Comparison of ENCODE assay signal across 10 cellular contexts in genomic region chr9:123998970-123999621, GRCh38. TPM values are rescaled to one million over a fixed set of nuclear protein-coding genes. Genes with fewer than 3 reads are reported as not detected.
A peak's percentile ranks its signal among the peaks of the same experiment; 100 is the strongest.
DNase-seq lines count a peak whose midpoint lies in the region; ATAC-seq, FAIRE-seq and TF ChIP-seq lines count a peak whose summit lies in the region.
"Had no signal": no experiment of that assay in that cellular context is flagged by ENCODE, and none has a peak within 500 bp of the region (broad histone marks: within the 10 kb centered on the region; RNA-seq: fewer than 3 reads in every experiment).

No MANE protein-coding gene starts in this region.

- DNase-seq in AG09309 (ENCODE audit: low read depth): no peak
- no peak for DNase-seq in GM12892 (ENCODE audit: insufficient read length)
- no peak for DNase-seq in activated T-helper 1 cell treated with anti-CD3 and anti-CD28 coated beads, Interleukin-12 subunit alpha, Interleukin-12 subunit beta, Interleukin-2, Interleukin-4 antibody, amounts not matched to agents 30 ng/mL and 10 ng/mL and 1 ng/mL, durations not matched to agents 14 hours and 24 hours and 36 hours (ENCODE audit: low spot score)
- DNase-seq in omental fat pad (ENCODE audit: low spot score): no peak
- no peak for DNase-seq in hypothalamus (lab: John Stamatoyannopoulos, UW)
- no peak for DNase-seq in OCI-M2 (lab: John Stamatoyannopoulos, UW; ENCODE audit: unreplicated experiment)
- DNase-seq in 8988T: no peak

- TF ChIP-seq POLR2A in GM12892 (IDR thresholded peaks at IDR 0.05; ENCODE audit: low read depth, low read length): no peak

- no peaks in the 10 kb centered on the region for H3K36me3 ChIP-seq in muscle layer of colon (ENCODE audit: insufficient read depth, low read length)
- H3K36me3 ChIP-seq: neutrophil had no signal

- intact Hi-C loops in activated T-helper 1 cell treated with anti-CD3 and anti-CD28 coated beads, Interleukin-12 subunit alpha, Interleukin-12 subunit beta, Interleukin-2, Interleukin-4 antibody, amounts not matched to agents 30 ng/mL and 10 ng/mL and 1 ng/mL, durations not matched to agents 14 hours and 24 hours and 36 hours (cut with micrococcal nuclease): no loop called here

- no peak overlapping the region for H3K9ac ChIP-seq in muscle layer of colon (ENCODE audit: low read length)

- H3K9me3 ChIP-seq in muscle layer of colon (ENCODE audit: low read length): no peaks in the 10 kb centered on the region
- H3K9me3 ChIP-seq: neutrophil had no signal

- FAIRE-seq in GM12892 (lab: Jason Lieb, UNC): peak; percentile 9

- H3K9me3 Mint-ChIP-seq in activated T-helper 1 cell treated with anti-CD3 and anti-CD28 coated beads, Interleukin-12 subunit alpha, Interleukin-12 subunit beta, Interleukin-2, Interleukin-4 antibody, amounts not matched to agents 30 ng/mL and 10 ng/mL and 1 ng/mL, durations not matched to agents 14 hours and 24 hours and 36 hours: no peaks in the 10 kb centered on the region
- H3K9me3 Mint-ChIP-seq: activated naive CD4-positive, alpha-beta T cell treated with anti-CD3 and anti-CD28 coated beads, Interleukin-2, amount 50 U/mL, for 72 hours had no signal

- H3K4me1 Mint-ChIP-seq in activated T-helper 1 cell treated with anti-CD3 and anti-CD28 coated beads, Interleukin-12 subunit alpha, Interleukin-12 subunit beta, Interleukin-2, Interleukin-4 antibody, amounts not matched to agents 30 ng/mL and 10 ng/mL and 1 ng/mL, durations not matched to agents 14 hours and 24 hours and 36 hours (ENCODE audit: low read depth): peaks cover 42% of the 10 kb centered on the region

- peak overlapping the region; percentile 76 for H3K4me3 Mint-ChIP-seq in activated T-helper 1 cell treated with anti-CD3 and anti-CD28 coated beads, Interleukin-12 subunit alpha, Interleukin-12 subunit beta, Interleukin-2, Interleukin-4 antibody, amounts not matched to agents 30 ng/mL and 10 ng/mL and 1 ng/mL, durations not matched to agents 14 hours and 24 hours and 36 hours

- H3K4me1 ChIP-seq in muscle layer of colon (ENCODE audit: insufficient read depth, low read length): peaks cover 22% of the 10 kb centered on the region

- TF ChIP-seq CTCF in AG09309 (IDR thresholded peaks at IDR 0.05; ENCODE audit: control insufficient read depth, insufficient read depth, low read depth, low read length, missing control alignments): no peak
- no peak for TF ChIP-seq CTCF in omental fat pad (IDR thresholded peaks at IDR 0.05)

- H3K36me3 Mint-ChIP-seq in activated T-helper 1 cell treated with anti-CD3 and anti-CD28 coated beads, Interleukin-12 subunit alpha, Interleukin-12 subunit beta, Interleukin-2, Interleukin-4 antibody, amounts not matched to agents 30 ng/mL and 10 ng/mL and 1 ng/mL, durations not matched to agents 14 hours and 24 hours and 36 hours (ENCODE audit: low read depth): peaks cover 9% of the 10 kb centered on the region

- H3K27ac Mint-ChIP-seq in activated T-helper 1 cell treated with anti-CD3 and anti-CD28 coated beads, Interleukin-12 subunit alpha, Interleukin-12 subunit beta, Interleukin-2, Interleukin-4 antibody, amounts not matched to agents 30 ng/mL and 10 ng/mL and 1 ng/mL, durations not matched to agents 14 hours and 24 hours and 36 hours: peak overlapping the region; percentile 74
- H3K27ac Mint-ChIP-seq: activated naive CD4-positive, alpha-beta T cell treated with anti-CD3 and anti-CD28 coated beads, Interleukin-2, amount 50 U/mL, for 72 hours had no signal

- H3K27ac ChIP-seq in muscle layer of colon (ENCODE audit: low read depth, low read length): no peak overlapping the region
- H3K27ac ChIP-seq: neutrophil had no signal

- H3K4me3 ChIP-seq in AG09309 (ENCODE audit: control insufficient read depth, low read depth, low read length) (peak overlapping the region; percentile 38), muscle layer of colon (ENCODE audit: low read depth in 1 of 2, low read length in 2 of 2) (peak overlapping the region; percentile 31 to 40)

- ATAC-seq in omental fat pad (ENCODE audit: low FRiP score): no peak
- ATAC-seq: activated naive CD4-positive, alpha-beta T cell treated with anti-CD3 and anti-CD28 coated beads, Interleukin-2, amount 50 U/mL, for 72 hours had no signal

- H3K27me3 ChIP-seq in muscle layer of colon (ENCODE audit: control insufficient read depth in 1 of 2, insufficient read depth in 2 of 2, low read length in 2 of 2): peaks cover 76 to 85% of the 10 kb centered on the region in 2 donors

- peaks cover 81% of the 10 kb centered on the region for H3K27me3 Mint-ChIP-seq in activated T-helper 1 cell treated with anti-CD3 and anti-CD28 coated beads, Interleukin-12 subunit alpha, Interleukin-12 subunit beta, Interleukin-2, Interleukin-4 antibody, amounts not matched to agents 30 ng/mL and 10 ng/mL and 1 ng/mL, durations not matched to agents 14 hours and 24 hours and 36 hours (ENCODE audit: insufficient read depth)

RNA-seq across cellular contexts. Expression of gene LHX2, which starts 12.5 kb away (rescaled TPM):
- polyA plus RNA-seq in GM12892 (2012; ENCODE audit: missing spikeins): 6.3 TPM
- total RNA-seq in activated T-helper 1 cell treated with anti-CD3 and anti-CD28 coated beads, Interleukin-12 subunit alpha, Interleukin-12 subunit beta, Interleukin-2, Interleukin-4 antibody, amounts not matched to agents 30 ng/mL and 10 ng/mL and 1 ng/mL, durations not matched to agents 14 hours and 24 hours and 36 hours: not detected in 2 replicates
- not detected for total RNA-seq in omental fat pad
- total RNA-seq: activated naive CD4-positive, alpha-beta T cell treated with anti-CD3 and anti-CD28 coated beads, Interleukin-2, amount 50 U/mL, for 72 hours had no signal
